Comparison of ENCODE assay signal across 9 cellular contexts in the genomic region with DNA sequence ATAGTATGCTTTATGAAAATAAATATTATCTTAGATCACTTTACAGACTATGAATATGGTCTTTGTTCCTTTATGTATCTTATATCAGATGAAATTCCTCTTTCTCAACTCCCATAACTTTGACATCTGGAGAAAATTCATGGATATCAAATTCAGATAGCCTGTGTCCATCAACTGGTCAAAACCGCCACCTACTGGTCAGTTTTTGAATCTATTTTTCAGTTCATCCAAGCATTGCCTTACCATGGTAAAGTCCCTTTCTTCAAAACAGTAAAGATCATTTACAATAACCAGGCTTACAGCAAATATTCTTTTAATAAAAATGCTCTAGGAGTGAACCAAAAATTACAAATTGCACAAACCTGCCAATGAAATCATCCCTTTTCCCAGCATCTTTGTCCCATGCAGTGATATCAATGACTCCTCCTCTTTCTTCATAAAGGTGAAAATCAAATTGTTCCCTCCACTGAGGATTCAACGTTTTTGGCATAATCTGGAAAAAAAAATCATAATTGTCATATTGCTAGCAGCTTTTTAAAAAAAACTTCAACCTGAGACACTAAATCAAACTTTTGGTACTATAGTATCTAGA.
A peak's percentile ranks its signal among the peaks of the same experiment; 100 is the strongest.
DNase-seq lines count a peak whose midpoint lies in the region; ATAC-seq and TF ChIP-seq lines count a peak whose summit lies in the region.
"Had no signal": no experiment of that assay in that cellular context is flagged by ENCODE, and none has a peak within 500 bp of the region (broad histone marks: within the 10 kb centered on the region; RNA-seq: fewer than 3 reads in every experiment).

No MANE protein-coding gene starts in this region.

- H3K27ac Mint-ChIP-seq in activated T-helper 17 cell treated with anti-CD3 and anti-CD28 coated beads, Interleukin-2, amount 50 U/mL, for 72 hours = no peak overlapping the region
- H3K27ac Mint-ChIP-seq: stimulated activated naive B cell treated with anti-CD40 and anti-IgM and Interleukin-4, amounts not matched to agents 10 μg/mL and 1 μg/mL and 100 μg/mL, for 72 hours had no signal

- TF ChIP-seq POLR2A in heart left ventricle (IDR thresholded peaks at IDR 0.05) (no peak), gastroesophageal sphincter (IDR thresholded peaks at IDR 0.05) (no peak), transverse colon (IDR thresholded peaks at IDR 0.05) (no peak)

- TF ChIP-seq CTCF in heart left ventricle (IDR thresholded peaks at IDR 0.05) (peak; percentile 30 to 68 (median 46)), gastroesophageal sphincter (IDR thresholded peaks at IDR 0.05) (peak; percentile 3 to 51 (median 38)), transverse colon (IDR thresholded peaks at IDR 0.05) (peak in 4 of 5 experiments; percentile 26 to 52 (median 50))

- no peaks in the 10 kb centered on the region for H3K4me1 Mint-ChIP-seq in activated T-helper 17 cell treated with anti-CD3 and anti-CD28 coated beads, Interleukin-2, amount 50 U/mL, for 72 hours
- H3K4me1 Mint-ChIP-seq: stimulated activated naive B cell treated with anti-CD40 and anti-IgM and Interleukin-4, amounts not matched to agents 10 μg/mL and 1 μg/mL and 100 μg/mL, for 72 hours had no signal

- H3K9me3 Mint-ChIP-seq in activated T-helper 17 cell treated with anti-CD3 and anti-CD28 coated beads, Interleukin-2, amount 50 U/mL, for 72 hours = no peaks in the 10 kb centered on the region
- H3K9me3 Mint-ChIP-seq: stimulated activated naive B cell treated with anti-CD40 and anti-IgM and Interleukin-4, amounts not matched to agents 10 μg/mL and 1 μg/mL and 100 μg/mL, for 72 hours had no signal

- DNase-seq in heart left ventricle (no peak), cardiac septum (ENCODE audit: low spot score) (no peak), transverse colon (no peak)
- DNase-seq: stimulated activated naive B cell treated with anti-CD40 and anti-IgM and Interleukin-4, amounts not matched to agents 10 μg/mL and 1 μg/mL and 100 μg/mL, for 72 hours had no signal

- no peak overlapping the region for H3K27ac ChIP-seq in heart left ventricle
- no peak overlapping the region for H3K27ac ChIP-seq in gastroesophageal sphincter
- H3K27ac ChIP-seq in transverse colon = no peak overlapping the region

- H3K27me3 ChIP-seq in heart left ventricle = no peaks in the 10 kb centered on the region
- no peaks in the 10 kb centered on the region for H3K27me3 ChIP-seq in gastroesophageal sphincter
- H3K27me3 ChIP-seq in transverse colon = no peaks in the 10 kb centered on the region

- no peaks in the 10 kb centered on the region for H3K9me3 ChIP-seq in heart left ventricle
- H3K9me3 ChIP-seq in gastroesophageal sphincter = no peaks in the 10 kb centered on the region
- H3K9me3 ChIP-seq in transverse colon = no peaks in the 10 kb centered on the region

- ATAC-seq in heart left ventricle (no peak), HG03025 (IDR thresholded peaks at IDR 0.05; ENCODE audit: low FRiP score, unreplicated experiment) (peak; percentile 49), SK-N-SH treated with all-trans-retinoic acid at 6 μM for 48 hours (peak; percentile 87), gastroesophageal sphincter (no peak), GM21381 (IDR thresholded peaks at IDR 0.05; ENCODE audit: unreplicated experiment) (no peak)
- ATAC-seq in activated T-helper 17 cell treated with anti-CD3 and anti-CD28 coated beads, Interleukin-2, amount 50 U/mL, for 72 hours (replicated peaks) = no peak

- no peaks in the 10 kb centered on the region for H3K36me3 Mint-ChIP-seq in activated T-helper 17 cell treated with anti-CD3 and anti-CD28 coated beads, Interleukin-2, amount 50 U/mL, for 72 hours (ENCODE audit: low read depth)
- H3K36me3 Mint-ChIP-seq: stimulated activated naive B cell treated with anti-CD40 and anti-IgM and Interleukin-4, amounts not matched to agents 10 μg/mL and 1 μg/mL and 100 μg/mL, for 72 hours had no signal

- H3K36me3 ChIP-seq in heart left ventricle (peaks cover 0 to 67% (median 0%) of the 10 kb centered on the region in 9 donors), gastroesophageal sphincter (no peaks in the 10 kb centered on the region), transverse colon (no peaks in the 10 kb centered on the region)

- intact Hi-C loops in heart left ventricle (cut with DNase I) = no loop called here
- intact Hi-C loops in cardiac septum (cut with DNase I) = no loop called here
- intact Hi-C loops in transverse colon (cut with DNase I; ENCODE audit: low total_unique reads) = no loop called here

- H3K27me3 Mint-ChIP-seq in activated T-helper 17 cell treated with anti-CD3 and anti-CD28 coated beads, Interleukin-2, amount 50 U/mL, for 72 hours = no peaks in the 10 kb centered on the region
- H3K27me3 Mint-ChIP-seq: stimulated activated naive B cell treated with anti-CD40 and anti-IgM and Interleukin-4, amounts not matched to agents 10 μg/mL and 1 μg/mL and 100 μg/mL, for 72 hours had no signal

- no peaks in the 10 kb centered on the region for H3K4me1 ChIP-seq in heart left ventricle
- no peaks in the 10 kb centered on the region for H3K4me1 ChIP-seq in gastroesophageal sphincter
- no peaks in the 10 kb centered on the region for H3K4me1 ChIP-seq in transverse colon

- no peak overlapping the region for H3K4me3 Mint-ChIP-seq in activated T-helper 17 cell treated with anti-CD3 and anti-CD28 coated beads, Interleukin-2, amount 50 U/mL, for 72 hours
- H3K4me3 Mint-ChIP-seq: stimulated activated naive B cell treated with anti-CD40 and anti-IgM and Interleukin-4, amounts not matched to agents 10 μg/mL and 1 μg/mL and 100 μg/mL, for 72 hours had no signal

- 26 to 37% (median 27%) methylated on average over 2 of the region's 2 CpGs for WGBS in heart left ventricle, 4 donors
- 22 to 39% methylated on average over 2 of the region's 2 CpGs for WGBS in gastroesophageal sphincter (ENCODE audit: low coverage in 1 of 2), 2 donors
- 30 to 31% methylated on average over 2 of the region's 2 CpGs for WGBS in transverse colon (ENCODE audit: low coverage in 1 of 2), 2 donors

- in situ Hi-C loops in transverse colon (cut with MboI; ENCODE audit: low pct_ligation_motif_present in 1 of 4, low pct_unique_long_range_greater_than_20kb in 1 of 4, low sequenced_read_pairs in 3 of 4) = no loop called here

- TF ChIP-seq EP300 in gastroesophageal sphincter (IDR thresholded peaks at IDR 0.05) (no peak), transverse colon (IDR thresholded peaks at IDR 0.05; ENCODE audit: low read depth) (no peak)

- H3K4me3 ChIP-seq in heart left ventricle (no peak overlapping the region), gastroesophageal sphincter (no peak overlapping the region), transverse colon (no peak overlapping the region)

TF ChIP-seq in SK-N-SH treated with all-trans-retinoic acid at 6 μM for 48 hours, 23 proteins besides CTCF, POLR2A, EP300 and RAD21:
- TF ChIP-seq ZNF70 (CRISPR knock-in tag; IDR thresholded peaks at IDR 0.05) = no peak

Comparison
In these comparisons a context has a peak if more than half of its experiments do, and no peak if none do; other contexts are left out.
1. ATAC-seq: peak in HG03025 (single experiment) and SK-N-SH treated with all-trans-retinoic acid at 6 μM for 48 hours (single experiment); none in heart left ventricle (0 of 4), gastroesophageal sphincter (single experiment), activated T-helper 17 cell treated with anti-CD3 and anti-CD28 coated beads, Interleukin-2, amount 50 U/mL, for 72 hours (single experiment) and GM21381 (single experiment).
2. Peak in every context shown above with its lines, with median percentiles within 50 percentile points of each other: CTCF ChIP-seq.